ENCODE assay signal across 8 cellular contexts in genomic region chr15:63277044-63277892, GRCh38. TPM values are rescaled to one million over a fixed set of nuclear protein-coding genes. Genes with fewer than 3 reads are reported as not detected.
DNase-seq lines count a peak whose midpoint lies in the region; ATAC-seq and TF ChIP-seq lines count a peak whose summit lies in the region.

Gene APH1B (plus strand): TSS chr15:63277605. CDS start chr15:63277624, 19 bp downstream.

- peak within 1 kb of the TSS; percentile 68 for H3K27ac ChIP-seq in CD4-positive, alpha-beta memory T cell (ENCODE audit: low read depth, low read length)
- peak within 1 kb of the TSS; percentile 44 for H3K27ac ChIP-seq in HUES48 (ENCODE audit: low read depth, low read length)
- peak within 1 kb of the TSS; percentile 80 for H3K27ac ChIP-seq in Panc1 (ENCODE audit: low read length)

- no TSS peak for BruUV-seq in Panc1 (replicated peaks; lab: Mats Ljungman, UMichigan)

- TF ChIP-seq CTCF in Panc1 (IDR thresholded peaks at IDR 0.05) = no peak

- H3K4me3 Mint-ChIP-seq in CD4-positive, alpha-beta memory T cell = peak within 1 kb of the TSS; percentile 84 to 90 (median 88)
- peak within 1 kb of the TSS; percentile 82 to 94 (median 92) for H3K4me3 Mint-ChIP-seq in naive thymus-derived CD8-positive, alpha-beta T cell

- in situ Hi-C loops in Panc1 (cut with HindIII; ENCODE audit: low pct_unique_long_range_greater_than_20kb, low sequenced_read_pairs) = no loop called here

- peak within 1 kb of the TSS; percentile 66 to 84 for H3K4me3 ChIP-seq in CD4-positive, alpha-beta memory T cell (ENCODE audit: low read length in 2 of 2)
- peak within 1 kb of the TSS; percentile 89 for H3K4me3 ChIP-seq in HUES48 (ENCODE audit: low read depth, low read length)
- peak within 1 kb of the TSS; percentile 75 to 76 for H3K4me3 ChIP-seq in Panc1 (ENCODE audit: low read depth in 2 of 2, low read length in 2 of 2)

- CTCF ChIA-PET in CD4-positive, alpha-beta memory T cell (lab: Charles Lee; ENCODE audit: partially characterized antibody) = interaction anchor here (1.2 to 2.8 kb wide), 6 partner anchors 11 to 123 kb away, joined by 3 to 10 read pairs (median 4); partner anchors contain the start of gene RAB8B
- CTCF ChIA-PET in Panc1 (lab: Charles Lee) = interaction anchor here (0.6 to 0.7 kb wide), 2 partner anchors 119 to 127 kb away, joined by 3 to 10 read pairs; no protein-coding TSS in a partner anchor

- H3K4me1 Mint-ChIP-seq in CD4-positive, alpha-beta memory T cell = peaks cover 19 to 46% (median 31%) of the 10 kb centered on the region in 4 donors
- peaks cover 9 to 50% (median 37%) of the 10 kb centered on the region in 4 donors for H3K4me1 Mint-ChIP-seq in naive thymus-derived CD8-positive, alpha-beta T cell

- no peaks in the 10 kb centered on the region for H3K36me3 ChIP-seq in CD4-positive, alpha-beta memory T cell (ENCODE audit: insufficient read depth, low read length)
- H3K36me3 ChIP-seq in HUES48 (ENCODE audit: control insufficient read depth, insufficient read depth, low read length) (peaks cover 9% of the 10 kb centered on the region), Panc1 (ENCODE audit: control insufficient read depth, insufficient read depth, low read length) (no peaks in the 10 kb centered on the region)

- H3K9ac ChIP-seq in HUES48 (ENCODE audit: low read depth, low read length) = peak within 1 kb of the TSS; percentile 75

- no peaks in the 10 kb centered on the region for H3K9me3 Mint-ChIP-seq in CD4-positive, alpha-beta memory T cell
- no peaks in the 10 kb centered on the region for H3K9me3 Mint-ChIP-seq in naive thymus-derived CD8-positive, alpha-beta T cell

- peaks cover 0 to 9% of the 10 kb centered on the region in 2 donors for H3K36me3 Mint-ChIP-seq in CD4-positive, alpha-beta memory T cell
- peaks cover 0 to 12% (median 0%) of the 10 kb centered on the region in 3 donors for H3K36me3 Mint-ChIP-seq in naive thymus-derived CD8-positive, alpha-beta T cell

- DNase-seq in CD4-positive, alpha-beta memory T cell = peak; percentile 75 to 83 (median 77)
- no peak for DNase-seq in Panc1 (ENCODE audit: low read depth, low spot score)
- DNase-seq in activated T-helper 1 cell treated with Interleukin-2 at 50 U/mL for 16 hours (ENCODE audit: low read depth) = peak; percentile 74
- DNase-seq in fibroblast of gingiva (ENCODE audit: low read depth) = peak; percentile 71
- DNase-seq in naive thymus-derived CD8-positive, alpha-beta T cell = peak; percentile 64 to 90 (median 78)
- DNase-seq in stimulated activated naive CD4-positive, alpha-beta T cell (lab: John Stamatoyannopoulos, UW) = peak; percentile 67 to 87 (median 84)

- H3K4me1 ChIP-seq in CD4-positive, alpha-beta memory T cell (ENCODE audit: insufficient read depth, low read length) = peaks cover 31% of the 10 kb centered on the region
- H3K4me1 ChIP-seq in HUES48 (ENCODE audit: control insufficient read depth, insufficient read depth, low read length) = peaks cover 14% of the 10 kb centered on the region
- peaks cover 9% of the 10 kb centered on the region for H3K4me1 ChIP-seq in Panc1 (ENCODE audit: control insufficient read depth, insufficient read depth, low read length)

- intact Hi-C loops in CD4-positive, alpha-beta memory T cell (cut with micrococcal nuclease) = loop anchor here (1.0 to 2.0 kb wide), 4 partner anchors 85 to 228 kb away; partner anchors contain the start of genes LACTB and RPS27L
- intact Hi-C loops in Panc1 (cut with micrococcal nuclease; ENCODE audit: unreplicated experiment) = no loop called here

- H3K27me3 ChIP-seq in CD4-positive, alpha-beta memory T cell (ENCODE audit: insufficient read depth, low read length) = no peaks in the 10 kb centered on the region
- H3K27me3 ChIP-seq in HUES48 (ENCODE audit: control insufficient read depth, insufficient read depth, low read length) (peaks cover 14% of the 10 kb centered on the region; the same call in 1 of the 2 replicates), Panc1 (ENCODE audit: control insufficient read depth, insufficient read depth, low read length) (no peaks in the 10 kb centered on the region)

- no peaks in the 10 kb centered on the region for H3K27me3 Mint-ChIP-seq in CD4-positive, alpha-beta memory T cell
- no peaks in the 10 kb centered on the region for H3K27me3 Mint-ChIP-seq in naive thymus-derived CD8-positive, alpha-beta T cell

- peak within 1 kb of the TSS; percentile 79 to 94 (median 92) for H3K27ac Mint-ChIP-seq in CD4-positive, alpha-beta memory T cell
- peak within 1 kb of the TSS; percentile 76 to 95 (median 90) for H3K27ac Mint-ChIP-seq in naive thymus-derived CD8-positive, alpha-beta T cell

- POLR2A ChIA-PET in CD4-positive, alpha-beta memory T cell (lab: Charles Lee; ENCODE audit: partially characterized antibody) = interaction anchor here (0.6 to 6.9 kb wide), 12 partner anchors 15 to 1716 kb away, joined by 3 to 94 read pairs (median 4); partner anchors contain the start of genes LACTB, RAB8B and RPS27L
- POLR2A ChIA-PET in Panc1 (lab: Charles Lee) = interaction anchor here (0.6 to 0.7 kb wide), 2 partner anchors 61 to 105 kb away, joined by 3 to 9 read pairs; no protein-coding TSS in a partner anchor
- POLR2A ChIA-PET in naive thymus-derived CD8-positive, alpha-beta T cell (lab: Charles Lee) = interaction anchor here (0.6 to 4.0 kb wide), 17 partner anchors 15 to 288 kb away, joined by 3 to 36 read pairs (median 4); partner anchors contain the start of genes RAB8B and RPS27L

- ATAC-seq in GM19463 (IDR thresholded peaks at IDR 0.05; ENCODE audit: unreplicated experiment) (peak; percentile 89), Panc1 (peak; percentile 97)
- peak; percentile 84 to 87 for ATAC-seq in naive thymus-derived CD8-positive, alpha-beta T cell

- no peaks in the 10 kb centered on the region for H3K9me3 ChIP-seq in CD4-positive, alpha-beta memory T cell (ENCODE audit: control insufficient read depth in 1 of 2, low read length in 2 of 2)
- peaks cover 6% of the 10 kb centered on the region; the same call in 1 of the 2 replicates for H3K9me3 ChIP-seq in HUES48 (ENCODE audit: control insufficient read depth, insufficient read depth, low read length)
- no peaks in the 10 kb centered on the region for H3K9me3 ChIP-seq in Panc1 (ENCODE audit: control insufficient read depth, insufficient read depth, low read depth, low read length)

RNA-seq across cellular contexts. Expression of gene APH1B, which starts in this region (rescaled TPM):
- 10 to 100 TPM; 23.0 to 28.4 TPM for total RNA-seq in CD4-positive, alpha-beta memory T cell
- polyA plus RNA-seq in CD4-positive, alpha-beta memory T cell = 10 to 100 TPM; 11.9 to 13.3 TPM
- 14.0 TPM for total RNA-seq in Panc1 (2021; ENCODE audit: unreplicated experiment)
- polyA plus RNA-seq in Panc1 (2012; ENCODE audit: insufficient read length) = 9.5 TPM
- 10 to 100 TPM; 27.0 to 28.5 TPM for total RNA-seq in naive thymus-derived CD8-positive, alpha-beta T cell
- polyA plus RNA-seq in naive thymus-derived CD8-positive, alpha-beta T cell = 10 to 100 TPM in 2 of 3 donors, 1 to 10 TPM in 1; 8.3 to 14.3 (median 11.1) TPM
